ENCODE assay signal across 8 cellular contexts in the genomic region with DNA sequence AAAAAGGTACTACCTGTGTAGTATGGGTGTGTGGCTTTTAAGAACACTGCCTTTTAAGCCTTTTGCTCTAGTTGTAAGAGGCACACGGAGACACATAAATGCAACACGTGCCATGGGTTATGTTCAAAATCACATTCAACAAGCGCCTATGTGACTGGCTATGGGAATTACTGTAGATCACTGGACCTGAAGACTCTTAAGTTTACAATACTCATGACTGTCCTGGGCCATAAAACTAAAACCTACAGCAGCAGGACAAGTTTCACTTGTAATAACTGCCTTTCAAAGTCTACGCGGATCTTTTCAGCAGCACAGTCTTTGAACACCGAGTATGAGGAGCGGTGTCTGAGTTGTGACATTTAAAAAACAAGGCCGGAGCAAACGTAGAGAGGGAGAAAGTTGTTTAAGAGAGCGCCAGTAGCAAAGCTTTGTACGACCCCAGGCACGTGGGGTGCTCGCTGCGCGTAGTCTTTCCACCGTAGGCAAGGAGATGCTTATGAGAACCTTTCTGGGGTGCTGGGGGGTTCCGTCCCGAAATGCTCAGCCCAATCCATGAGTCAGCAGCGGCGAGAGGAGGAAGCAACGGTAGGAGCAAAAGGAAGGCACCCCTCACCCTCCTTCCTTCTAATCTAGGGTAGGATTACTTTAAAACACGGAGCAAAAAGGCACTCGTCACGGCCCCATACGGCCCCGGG. TPM values are rescaled to one million over a fixed set of nuclear protein-coding genes. Genes with fewer than 3 reads are reported as not detected.
DNase-seq lines count a peak whose midpoint lies in the region; ATAC-seq and TF ChIP-seq lines count a peak whose summit lies in the region.

No MANE protein-coding gene starts in this region.

- peaks cover 14 to 20% of the 10 kb centered on the region in 2 experiments for H3K4me1 ChIP-seq in HCT116 (ENCODE audit: control insufficient read depth in 1 of 2, insufficient read depth in 2 of 2, low read length in 2 of 2)

- H3K9me2 ChIP-seq in HCT116 (ENCODE audit: insufficient read depth): no peaks in the 10 kb centered on the region

- TSS peak; percentile 50 for BruUV-seq in HCT116 (replicated peaks; lab: Mats Ljungman, UMichigan)

- RAD21 ChIA-PET in HCT116 (lab: Charles Lee; ENCODE audit: low non-redundant PET in 1 of 2, low total read pairs in 2 of 2, uncharacterized antibody in 2 of 2, unreplicated experiment in 2 of 2): no interaction called here

- intact Hi-C loops in HCT116 (cut with micrococcal nuclease): no loop called here
- intact Hi-C loops in head of caudate nucleus (cut with DNase I): no loop called here

- peaks cover 21 to 28% of the 10 kb centered on the region in 2 experiments for H3K36me3 ChIP-seq in HCT116 (ENCODE audit: control insufficient read depth in 1 of 2, insufficient read depth in 2 of 2, low read length in 2 of 2)

- H3K9me3 ChIP-seq in HCT116 (ENCODE audit: control insufficient read depth in 1 of 2, insufficient read depth in 1 of 2, low read depth in 1 of 2, low read length in 2 of 2): no peaks in the 10 kb centered on the region

- H3K4me2 ChIP-seq in HCT116 (ENCODE audit: low read length): peak overlapping the region; percentile 90

- peaks cover 77% of the 10 kb centered on the region for H3K79me2 ChIP-seq in HCT116 (ENCODE audit: insufficient read depth, low read length)

- CTCF ChIA-PET in HCT116 (lab: Charles Lee): no interaction called here

- H4K20me1 ChIP-seq in HCT116 (ENCODE audit: insufficient read depth): no peaks in the 10 kb centered on the region

- peak overlapping the region; percentile 95 to 97 for H3K4me3 ChIP-seq in HCT116 (replicated peaks in 1 of 2; ENCODE audit: low read depth in 1 of 2, low read length in 2 of 2)

- H3K27me3 ChIP-seq in HCT116 (ENCODE audit: insufficient read depth, low read length): no peaks in the 10 kb centered on the region

- no peak for TF ChIP-seq RAD21 in HCT116 (IDR thresholded peaks at IDR 0.05; ENCODE audit: low read depth)

- H3K9ac ChIP-seq in HCT116 (ENCODE audit: low read length): peak overlapping the region; percentile 98

- TF ChIP-seq CTCF in HCT116 (IDR thresholded peaks at IDR 0.05 in 2 of 3, conservative IDR thresholded peaks at IDR 0.05 in 1 of 3; ENCODE audit: borderline replicate concordance in 1 of 3, insufficient read depth in 1 of 3, low read depth in 2 of 3, low read length in 2 of 3): no peak

- DNase-seq in NCI-H1105 treated with DMSO at 0.1 percent for 48 hours (lab: John Stamatoyannopoulos, UW) (peak; percentile 20), NCI-H1105 (lab: John Stamatoyannopoulos, UW) (no peak), HCT116 (ENCODE audit: low read depth, low spot score) (no peak), NCI-H526 (lab: John Stamatoyannopoulos, UW) (peak; percentile 11 to 47), head of caudate nucleus (peak in 31 of 42 donors; percentile 6 to 67 (median 33)), renal cortical epithelial cell (ENCODE audit: low read depth) (peak; percentile 34), T1000 (lab: John Stamatoyannopoulos, UW) (no peak)
- DNase-seq in activated effector memory CD4-positive, alpha-beta T cell treated with Interleukin-2 at 50 U/mL for 16 hours: peak; percentile 23

- POLR2A ChIA-PET in HCT116 (lab: Charles Lee): no interaction called here

- no peak overlapping the region for H2AFZ ChIP-seq in HCT116 (ENCODE audit: low read depth, low read length, poor library complexity, severe bottlenecking)

- ATAC-seq in HCT116: no peak; the same call in 1 of the 2 replicates

- peak overlapping the region; percentile 74 for H3K27ac ChIP-seq in HCT116 (ENCODE audit: low read depth, low read length)

- no peak for TF ChIP-seq POLR2A in HCT116 (IDR thresholded peaks at IDR 0.05; ENCODE audit: borderline replicate concordance, extremely low read depth, insufficient read depth, insufficient read length)

TF ChIP-seq in HCT116, 20 proteins besides CTCF, POLR2A, EP300 and RAD21:
- TF ChIP-seq EZH2phosphoT487 (IDR thresholded peaks at IDR 0.05; ENCODE audit: borderline replicate concordance) (no peak), MAX (IDR thresholded peaks at IDR 0.05) (no peak), CBX3 (IDR thresholded peaks at IDR 0.05; ENCODE audit: low read depth) (no peak)
- TF ChIP-seq, protein P1, sequence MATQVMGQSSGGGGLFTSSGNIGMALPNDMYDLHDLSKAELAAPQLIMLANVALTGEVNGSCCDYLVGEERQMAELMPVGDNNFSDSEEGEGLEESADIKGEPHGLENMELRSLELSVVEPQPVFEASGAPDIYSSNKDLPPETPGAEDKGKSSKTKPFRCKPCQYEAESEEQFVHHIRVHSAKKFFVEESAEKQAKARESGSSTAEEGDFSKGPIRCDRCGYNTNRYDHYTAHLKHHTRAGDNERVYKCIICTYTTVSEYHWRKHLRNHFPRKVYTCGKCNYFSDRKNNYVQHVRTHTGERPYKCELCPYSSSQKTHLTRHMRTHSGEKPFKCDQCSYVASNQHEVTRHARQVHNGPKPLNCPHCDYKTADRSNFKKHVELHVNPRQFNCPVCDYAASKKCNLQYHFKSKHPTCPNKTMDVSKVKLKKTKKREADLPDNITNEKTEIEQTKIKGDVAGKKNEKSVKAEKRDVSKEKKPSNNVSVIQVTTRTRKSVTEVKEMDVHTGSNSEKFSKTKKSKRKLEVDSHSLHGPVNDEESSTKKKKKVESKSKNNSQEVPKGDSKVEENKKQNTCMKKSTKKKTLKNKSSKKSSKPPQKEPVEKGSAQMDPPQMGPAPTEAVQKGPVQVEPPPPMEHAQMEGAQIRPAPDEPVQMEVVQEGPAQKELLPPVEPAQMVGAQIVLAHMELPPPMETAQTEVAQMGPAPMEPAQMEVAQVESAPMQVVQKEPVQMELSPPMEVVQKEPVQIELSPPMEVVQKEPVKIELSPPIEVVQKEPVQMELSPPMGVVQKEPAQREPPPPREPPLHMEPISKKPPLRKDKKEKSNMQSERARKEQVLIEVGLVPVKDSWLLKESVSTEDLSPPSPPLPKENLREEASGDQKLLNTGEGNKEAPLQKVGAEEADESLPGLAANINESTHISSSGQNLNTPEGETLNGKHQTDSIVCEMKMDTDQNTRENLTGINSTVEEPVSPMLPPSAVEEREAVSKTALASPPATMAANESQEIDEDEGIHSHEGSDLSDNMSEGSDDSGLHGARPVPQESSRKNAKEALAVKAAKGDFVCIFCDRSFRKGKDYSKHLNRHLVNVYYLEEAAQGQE (IDR thresholded peaks at IDR 0.05; ENCODE audit: low read depth): no peak

RNA-seq across cellular contexts. Expression of gene DNAJC2, which starts 0.7 kb away (rescaled TPM):
- 40.2 TPM for total RNA-seq in HCT116 (2021; ENCODE audit: unreplicated experiment)
- polyA plus RNA-seq in HCT116 (2012): 13.2 and 18.3 TPM in 2 replicates
- total RNA-seq in renal cortical epithelial cell: 18.6 and 25.4 TPM in 2 replicates

RNA-seq across cellular contexts. Expression of gene PSMC2, which starts 3.5 kb away (rescaled TPM):
- 121 TPM for total RNA-seq in HCT116 (2021; ENCODE audit: unreplicated experiment)
- 102 and 132 TPM in 2 replicates for polyA plus RNA-seq in HCT116 (2012)
- 228 and 270 TPM in 2 replicates for total RNA-seq in renal cortical epithelial cell

RNA-seq across cellular contexts. Expression of gene PMPCB, which starts 46.7 kb away (rescaled TPM):
- total RNA-seq in HCT116 (2021; ENCODE audit: unreplicated experiment): 73.9 TPM
- polyA plus RNA-seq in HCT116 (2012): 55.0 and 72.6 TPM in 2 replicates
- total RNA-seq in renal cortical epithelial cell: 86.4 and 91.5 TPM in 2 replicates

Comparison
In these comparisons a context has a peak if more than half of its experiments do, and no peak if none do; other contexts are left out.
1. DNase-seq: peak in NCI-H1105 treated with DMSO at 0.1 percent for 48 hours (single experiment), NCI-H526 (2 of 2), activated effector memory CD4-positive, alpha-beta T cell treated with Interleukin-2 at 50 U/mL for 16 hours (single experiment), head of caudate nucleus (31 of 42) and renal cortical epithelial cell (single experiment); none in NCI-H1105 (single experiment), HCT116 (single experiment) and T1000 (single experiment).